9 cellular contexts compared by ENCODE assay signal in the genomic region with DNA sequence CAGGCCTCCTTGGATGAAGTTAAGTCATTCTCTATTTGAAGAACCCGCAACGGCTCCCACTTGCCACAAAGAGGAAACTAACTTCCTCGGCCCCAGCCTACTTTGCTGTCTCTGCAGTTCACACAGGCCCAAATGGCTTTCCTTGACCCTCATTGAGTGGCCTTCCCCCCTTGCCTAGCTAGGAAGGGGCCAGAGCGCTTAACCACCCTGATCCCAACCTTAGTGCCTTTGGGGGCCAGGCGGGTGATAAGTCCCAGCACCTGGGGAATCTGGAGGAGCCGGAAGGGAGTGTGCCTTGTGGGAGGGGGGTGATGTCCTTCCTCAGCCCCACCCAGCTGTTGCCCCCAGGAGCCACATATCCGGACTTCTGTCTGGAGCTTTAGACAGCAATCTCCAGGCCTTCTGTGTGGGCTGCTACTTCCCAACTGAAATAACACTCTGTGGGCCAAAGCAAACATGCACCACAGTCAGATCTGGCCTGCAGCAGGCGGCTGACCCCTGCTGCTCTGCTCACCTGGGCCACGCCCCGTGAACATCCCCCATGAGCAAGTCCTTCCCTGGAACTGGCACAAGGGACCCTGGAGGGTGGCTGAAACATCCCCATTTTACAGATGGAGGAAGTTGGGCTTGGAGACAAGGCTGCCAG. TPM values are rescaled to one million over a fixed set of nuclear protein-coding genes. Genes with fewer than 3 reads are reported as not detected.
A peak's percentile ranks its signal among the peaks of the same experiment; 100 is the strongest.
DNase-seq lines count a peak whose midpoint lies in the region; ATAC-seq, FAIRE-seq and TF ChIP-seq lines count a peak whose summit lies in the region.
"Had no signal": no experiment of that assay in that cellular context is flagged by ENCODE, and none has a peak within 500 bp of the region (broad histone marks: within the 10 kb centered on the region; RNA-seq: fewer than 3 reads in every experiment).

No MANE protein-coding gene starts in this region.

- no peak for DNase-seq in activated naive CD8-positive, alpha-beta T cell treated with anti-CD3 and anti-CD28 coated beads for 36 hours
- no peak for DNase-seq in activated naive CD8-positive, alpha-beta T cell treated with anti-CD3 and anti-CD28 coated beads, Interleukin-2, amount 50 U/mL, for 24 hours
- no peak for DNase-seq in WTC11 (ENCODE audit: low spot score)
- DNase-seq in HepG2 (ENCODE audit: low spot score), result peak; percentile 64
- no peak for DNase-seq in upper lobe of right lung
- no peak for DNase-seq in NCI-H774 (lab: John Stamatoyannopoulos, UW)
- no peak for DNase-seq in occipital lobe (lab: John Stamatoyannopoulos, UW)
- DNase-seq: NCI-H345 had no signal

- POLR2A ChIA-PET in WTC11 (lab: Charles Lee), result no interaction called here
- POLR2A ChIA-PET in HepG2 (lab: Yijun Ruan, JAX), result interaction anchor here (0.9 to 3.6 kb wide), 5 partner anchors 9 to 49 kb away, joined by 3 to 36 read pairs (median 11); a partner anchor contains a TSS

- CTCF ChIA-PET in WTC11 (lab: Charles Lee), result interaction anchor here (0.6 to 1.6 kb wide), 3 partner anchors 8 to 190 kb away, joined by 3 to 4 read pairs (median 4); no protein-coding TSS in a partner anchor
- CTCF ChIA-PET in HepG2 (lab: Yijun Ruan, JAX; ENCODE audit: low intra/inter-chr PET ratio, low total read pairs), result no interaction called here

- TF ChIP-seq CTCF in WTC11 (IDR thresholded peaks at IDR 0.05) (no peak), HepG2 (CRISPR knock-in tag; IDR thresholded peaks at IDR 0.05) (peak; percentile 29; the same call in 1 of the 2 replicates), upper lobe of right lung (IDR thresholded peaks at IDR 0.05) (no peak)

- H2AFZ ChIP-seq in HepG2 (ENCODE audit: low read length), result no peak overlapping the region

- no peaks in the 10 kb centered on the region for H3K9me3 Mint-ChIP-seq in activated naive CD8-positive, alpha-beta T cell treated with anti-CD3 and anti-CD28 coated beads for 36 hours
- no peaks in the 10 kb centered on the region for H3K9me3 Mint-ChIP-seq in activated naive CD8-positive, alpha-beta T cell treated with anti-CD3 and anti-CD28 coated beads, Interleukin-2, amount 50 U/mL, for 24 hours
- H3K9me3 Mint-ChIP-seq in WTC11, result peaks cover 7% of the 10 kb centered on the region

- peaks cover 69% of the 10 kb centered on the region for H3K4me1 ChIP-seq in HepG2 (ENCODE audit: insufficient read depth, low read length)
- H3K4me1 ChIP-seq in upper lobe of right lung, result peaks cover 25% of the 10 kb centered on the region

- peak in 1 of 2 experiments; percentile 19; a peak in 1 of 4 replicates for TF ChIP-seq POLR2A in HepG2 (IDR thresholded peaks at IDR 0.05; ENCODE audit: insufficient read depth in 1 of 2, low read depth in 2 of 2, low read length in 2 of 2)

- H3K9ac ChIP-seq in HepG2 (ENCODE audit: insufficient read depth, low read depth, low read length), result peak overlapping the region; percentile 19; the same call in 1 of the 2 replicates

- BruUV-seq in HepG2 (replicated peaks; lab: Mats Ljungman, UMichigan), result no TSS peak

- H3K9me3 ChIP-seq in HepG2 (ENCODE audit: low read length) (no peaks in the 10 kb centered on the region), upper lobe of right lung (no peaks in the 10 kb centered on the region)

- intact Hi-C loops in HepG2 (cut with micrococcal nuclease; ENCODE audit: unreplicated experiment), result no loop called here
- intact Hi-C loops in upper lobe of right lung (cut with DNase I), result no loop called here

- TF ChIP-seq EP300 in HepG2 (IDR thresholded peaks at IDR 0.05; ENCODE audit: low read depth in 2 of 2, low read length in 2 of 2) (0 out of 4 replicates have a peak, but pooled peaks of 1 of the 2 experiments have one; percentile 7), HepG2 (CRISPR knock-in tag; IDR thresholded peaks at IDR 0.05; ENCODE audit: borderline replicate concordance) (no peak)

- H3K27ac Mint-ChIP-seq in activated naive CD8-positive, alpha-beta T cell treated with anti-CD3 and anti-CD28 coated beads for 36 hours, result peak overlapping the region; percentile 12
- H3K27ac Mint-ChIP-seq in activated naive CD8-positive, alpha-beta T cell treated with anti-CD3 and anti-CD28 coated beads, Interleukin-2, amount 50 U/mL, for 24 hours, result no peak overlapping the region
- peak overlapping the region; percentile 61 for H3K27ac Mint-ChIP-seq in WTC11

- no peak for ATAC-seq in activated naive CD8-positive, alpha-beta T cell treated with anti-CD3 and anti-CD28 coated beads, Interleukin-2, amount 50 U/mL, for 24 hours
- ATAC-seq in WTC11 (peak; percentile 59), HepG2 (peak; percentile 76), upper lobe of right lung (peak; percentile 59), GM19467 (IDR thresholded peaks at IDR 0.05; ENCODE audit: unreplicated experiment) (no peak)

- peaks cover 21% of the 10 kb centered on the region for H4K20me1 ChIP-seq in HepG2 (ENCODE audit: insufficient read depth, low read length)

- in situ Hi-C loops in HepG2 (cut with HindIII; ENCODE audit: extremely low pct_ligation_motif_present, low pct_unique_long_range_greater_than_20kb), result no loop called here

- H3K27me3 ChIP-seq in HepG2 (ENCODE audit: control insufficient read depth in 1 of 2, insufficient read depth in 2 of 2, low read length in 2 of 2) (no peaks in the 10 kb centered on the region), upper lobe of right lung (no peaks in the 10 kb centered on the region)

- H3K36me3 ChIP-seq in HepG2 (replicated peaks in 1 of 2; ENCODE audit: control insufficient read depth in 1 of 2, insufficient read depth in 2 of 2, low read length in 2 of 2), result peaks cover 5 to 24% of the 10 kb centered on the region in 2 experiments; a peak in 4 of 5 replicates
- H3K36me3 ChIP-seq in upper lobe of right lung, result no peaks in the 10 kb centered on the region

- H3K4me3 ChIP-seq in HepG2 (replicated peaks in 1 of 3; ENCODE audit: insufficient read depth in 1 of 3, low read depth in 2 of 3, low read length in 3 of 3) (peak overlapping the region in 1 of 3 experiments; percentile 20; a peak in 1 of 6 replicates), upper lobe of right lung (no peak overlapping the region)

- H3K36me3 Mint-ChIP-seq in activated naive CD8-positive, alpha-beta T cell treated with anti-CD3 and anti-CD28 coated beads for 36 hours, result no peaks in the 10 kb centered on the region
- H3K36me3 Mint-ChIP-seq in activated naive CD8-positive, alpha-beta T cell treated with anti-CD3 and anti-CD28 coated beads, Interleukin-2, amount 50 U/mL, for 24 hours (ENCODE audit: low read depth), result no peaks in the 10 kb centered on the region
- H3K36me3 Mint-ChIP-seq in WTC11, result peaks cover 34% of the 10 kb centered on the region

- no peak for TF ChIP-seq RAD21 in HepG2 (CRISPR knock-in tag; IDR thresholded peaks at IDR 0.05)

- H3K4me2 ChIP-seq in HepG2 (ENCODE audit: low read depth, low read length), result peak overlapping the region; percentile 53

- H3K4me1 Mint-ChIP-seq in activated naive CD8-positive, alpha-beta T cell treated with anti-CD3 and anti-CD28 coated beads for 36 hours, result peaks cover 1% of the 10 kb centered on the region
- H3K4me1 Mint-ChIP-seq in activated naive CD8-positive, alpha-beta T cell treated with anti-CD3 and anti-CD28 coated beads, Interleukin-2, amount 50 U/mL, for 24 hours, result no peaks in the 10 kb centered on the region
- peaks cover 13% of the 10 kb centered on the region for H3K4me1 Mint-ChIP-seq in WTC11

- no peak overlapping the region for H3K4me3 Mint-ChIP-seq in activated naive CD8-positive, alpha-beta T cell treated with anti-CD3 and anti-CD28 coated beads for 36 hours
- H3K4me3 Mint-ChIP-seq in activated naive CD8-positive, alpha-beta T cell treated with anti-CD3 and anti-CD28 coated beads, Interleukin-2, amount 50 U/mL, for 24 hours, result no peak overlapping the region
- H3K4me3 Mint-ChIP-seq in WTC11, result no peak overlapping the region

- FAIRE-seq in HepG2 (lab: Jason Lieb, UNC), result peak; percentile 67

- 29% methylated on average over 8 of the region's 10 CpGs for WGBS in HepG2 (ENCODE audit: low lambda C conversion rate)

- H3K27me3 Mint-ChIP-seq in activated naive CD8-positive, alpha-beta T cell treated with anti-CD3 and anti-CD28 coated beads for 36 hours, result no peaks in the 10 kb centered on the region
- H3K27me3 Mint-ChIP-seq in activated naive CD8-positive, alpha-beta T cell treated with anti-CD3 and anti-CD28 coated beads, Interleukin-2, amount 50 U/mL, for 24 hours, result peaks cover 1% of the 10 kb centered on the region
- no peaks in the 10 kb centered on the region for H3K27me3 Mint-ChIP-seq in WTC11 (ENCODE audit: low read depth)

- H3K79me2 ChIP-seq in HepG2 (ENCODE audit: insufficient read depth, low read length), result peaks cover 57% of the 10 kb centered on the region

- peak overlapping the region; percentile 72 for H3K27ac ChIP-seq in HepG2 (ENCODE audit: extremely low read length, insufficient read depth, low read length)
- peak overlapping the region; percentile 51 for H3K27ac ChIP-seq in upper lobe of right lung

RNA-seq across cellular contexts. Expression of a gene that starts 10.5 kb away (rescaled TPM):
- under 1 TPM; 0.43 to 0.60 TPM for total RNA-seq in activated naive CD8-positive, alpha-beta T cell treated with anti-CD3 and anti-CD28 coated beads for 36 hours
- 164 to 170 TPM (median 168 TPM) in 3 replicates for total RNA-seq in WTC11 (2021)
- 32.7 and 75.4 TPM in 2 replicates for total RNA-seq in HepG2 (2016; rRNA removed; fragmentation: Illumina TruSeq; extraction: Trizol)
- total RNA-seq in HepG2 (2016; cell fraction: cytosol; rRNA removed; fragmentation: Illumina TruSeq; extraction: Trizol; ENCODE audit: low read depth), result 14.1 and 16.2 TPM in 2 replicates
- total RNA-seq in HepG2 (2016; cell fraction: insoluble cytoplasmic fraction; rRNA removed; fragmentation: Illumina TruSeq; extraction: Trizol), result 26.6 and 79.7 TPM in 2 replicates
- total RNA-seq in HepG2 (2016; cell fraction: membrane; rRNA removed; fragmentation: Illumina TruSeq; extraction: Trizol), result 27.2 and 31.1 TPM in 2 replicates
- 65.4 and 75.4 TPM in 2 replicates for total RNA-seq in HepG2 (2016; cell fraction: nucleus; rRNA removed; fragmentation: Illumina TruSeq; extraction: Trizol)
- polyA plus RNA-seq in HepG2 (2011; rRNA removed), result 114 and 164 TPM in 2 replicates
- polyA plus RNA-seq in HepG2 (2011; cell fraction: cytosol; rRNA removed), result 99.1 and 107 TPM in 2 replicates
- polyA plus RNA-seq in HepG2 (2011; cell fraction: nucleus; rRNA removed), result 78.9 and 91.7 TPM in 2 replicates
- 75.5 and 159 TPM in 2 replicates for polyA plus RNA-seq in HepG2 (2012)
- polyA plus RNA-seq in HepG2 (2016; cell fraction: cytosol; fragmentation: Illumina TruSeq; extraction: Trizol; ENCODE audit: low read depth), result 13.2 and 14.3 TPM in 2 replicates
- 33.0 and 42.6 TPM in 2 replicates for polyA plus RNA-seq in HepG2 (2016; cell fraction: insoluble cytoplasmic fraction; fragmentation: Illumina TruSeq; extraction: Trizol; ENCODE audit: low read depth)
- 24.0 and 26.9 TPM in 2 replicates for polyA plus RNA-seq in HepG2 (2016; cell fraction: membrane; fragmentation: Illumina TruSeq; extraction: Trizol; ENCODE audit: low read depth)
- 142 TPM in 2 replicates for polyA plus RNA-seq in HepG2 (2016; cell fraction: nucleus; fragmentation: Illumina TruSeq; extraction: Trizol; ENCODE audit: insufficient read depth, low read depth)
- polyA minus RNA-seq in HepG2 (2011; rRNA and poly(A)+ RNA removed; ENCODE audit: low replicate concordance), result 35.2 and 152 TPM in 2 replicates
- polyA minus RNA-seq in HepG2 (2011; cell fraction: cytosol; rRNA and poly(A)+ RNA removed), result 59.6 and 69.2 TPM in 2 replicates
- polyA minus RNA-seq in HepG2 (2011; cell fraction: nucleus; rRNA and poly(A)+ RNA removed), result 28.7 and 29.8 TPM in 2 replicates
- total RNA-seq in upper lobe of right lung, result 108 TPM
- 29.2 TPM for total RNA-seq in occipital lobe

RNA-seq across cellular contexts. Expression of a gene that starts 34.5 kb away (rescaled TPM):
- total RNA-seq in activated naive CD8-positive, alpha-beta T cell treated with anti-CD3 and anti-CD28 coated beads for 36 hours, result 100 to 1,000 TPM; 235 to 236 TPM
- total RNA-seq in WTC11 (2021), result 166 to 221 TPM (median 181 TPM) in 3 replicates
- 84.5 and 110 TPM in 2 replicates for total RNA-seq in HepG2 (2016; rRNA removed; fragmentation: Illumina TruSeq; extraction: Trizol)
- total RNA-seq in HepG2 (2016; cell fraction: cytosol; rRNA removed; fragmentation: Illumina TruSeq; extraction: Trizol; ENCODE audit: low read depth), result 53.8 and 61.2 TPM in 2 replicates
- 80.8 and 107 TPM in 2 replicates for total RNA-seq in HepG2 (2016; cell fraction: insoluble cytoplasmic fraction; rRNA removed; fragmentation: Illumina TruSeq; extraction: Trizol)
- 83.6 and 90.9 TPM in 2 replicates for total RNA-seq in HepG2 (2016; cell fraction: membrane; rRNA removed; fragmentation: Illumina TruSeq; extraction: Trizol)
- 53.3 and 59.8 TPM in 2 replicates for total RNA-seq in HepG2 (2016; cell fraction: nucleus; rRNA removed; fragmentation: Illumina TruSeq; extraction: Trizol)
- polyA plus RNA-seq in HepG2 (2011; rRNA removed), result 72.0 and 80.8 TPM in 2 replicates
- 70.1 and 101 TPM in 2 replicates for polyA plus RNA-seq in HepG2 (2011; cell fraction: cytosol; rRNA removed)
- polyA plus RNA-seq in HepG2 (2011; cell fraction: nucleus; rRNA removed), result 86.1 and 90.7 TPM in 2 replicates
- 50.6 and 56.9 TPM in 2 replicates for polyA plus RNA-seq in HepG2 (2012)
- polyA plus RNA-seq in HepG2 (2016; cell fraction: cytosol; fragmentation: Illumina TruSeq; extraction: Trizol; ENCODE audit: low read depth), result 78.5 and 80.1 TPM in 2 replicates
- polyA plus RNA-seq in HepG2 (2016; cell fraction: insoluble cytoplasmic fraction; fragmentation: Illumina TruSeq; extraction: Trizol; ENCODE audit: low read depth), result 123 and 139 TPM in 2 replicates
- polyA plus RNA-seq in HepG2 (2016; cell fraction: membrane; fragmentation: Illumina TruSeq; extraction: Trizol; ENCODE audit: low read depth), result 85.7 and 87.8 TPM in 2 replicates
- 130 and 133 TPM in 2 replicates for polyA plus RNA-seq in HepG2 (2016; cell fraction: nucleus; fragmentation: Illumina TruSeq; extraction: Trizol; ENCODE audit: insufficient read depth, low read depth)
- polyA minus RNA-seq in HepG2 (2011; rRNA and poly(A)+ RNA removed; ENCODE audit: low replicate concordance), result 89.9 and 116 TPM in 2 replicates
- 25.4 and 31.5 TPM in 2 replicates for polyA minus RNA-seq in HepG2 (2011; cell fraction: cytosol; rRNA and poly(A)+ RNA removed)
- polyA minus RNA-seq in HepG2 (2011; cell fraction: nucleus; rRNA and poly(A)+ RNA removed), result 14.4 and 14.8 TPM in 2 replicates
- total RNA-seq in upper lobe of right lung, result 52.4 TPM
- total RNA-seq in occipital lobe, result 23.1 TPM

RNA-seq across cellular contexts. Expression of a gene that starts 47.7 kb away (rescaled TPM):
- not detected for total RNA-seq in activated naive CD8-positive, alpha-beta T cell treated with anti-CD3 and anti-CD28 coated beads for 36 hours
- total RNA-seq in WTC11 (2021), result 73.1 to 89.5 TPM (median 80.0 TPM) in 3 replicates
- total RNA-seq in HepG2 (2016; rRNA removed; fragmentation: Illumina TruSeq; extraction: Trizol), result 30.6 and 51.2 TPM in 2 replicates
- 13.8 and 14.2 TPM in 2 replicates for total RNA-seq in HepG2 (2016; cell fraction: cytosol; rRNA removed; fragmentation: Illumina TruSeq; extraction: Trizol; ENCODE audit: low read depth)
- total RNA-seq in HepG2 (2016; cell fraction: insoluble cytoplasmic fraction; rRNA removed; fragmentation: Illumina TruSeq; extraction: Trizol), result 22.1 and 59.2 TPM in 2 replicates
- 23.6 and 25.3 TPM in 2 replicates for total RNA-seq in HepG2 (2016; cell fraction: membrane; rRNA removed; fragmentation: Illumina TruSeq; extraction: Trizol)
- 82.3 and 107 TPM in 2 replicates for total RNA-seq in HepG2 (2016; cell fraction: nucleus; rRNA removed; fragmentation: Illumina TruSeq; extraction: Trizol)
- 62.7 and 68.0 TPM in 2 replicates for polyA plus RNA-seq in HepG2 (2011; rRNA removed)
- 30.5 and 43.7 TPM in 2 replicates for polyA plus RNA-seq in HepG2 (2011; cell fraction: cytosol; rRNA removed)
- 347 and 430 TPM in 2 replicates for polyA plus RNA-seq in HepG2 (2011; cell fraction: nucleus; rRNA removed)
- polyA plus RNA-seq in HepG2 (2012), result 225 and 263 TPM in 2 replicates
- 20.9 and 22.6 TPM in 2 replicates for polyA plus RNA-seq in HepG2 (2016; cell fraction: cytosol; fragmentation: Illumina TruSeq; extraction: Trizol; ENCODE audit: low read depth)
- 55.5 and 77.0 TPM in 2 replicates for polyA plus RNA-seq in HepG2 (2016; cell fraction: insoluble cytoplasmic fraction; fragmentation: Illumina TruSeq; extraction: Trizol; ENCODE audit: low read depth)
- 33.0 and 38.0 TPM in 2 replicates for polyA plus RNA-seq in HepG2 (2016; cell fraction: membrane; fragmentation: Illumina TruSeq; extraction: Trizol; ENCODE audit: low read depth)
- polyA plus RNA-seq in HepG2 (2016; cell fraction: nucleus; fragmentation: Illumina TruSeq; extraction: Trizol; ENCODE audit: insufficient read depth, low read depth), result 426 and 433 TPM in 2 replicates
- 67.0 TPM in 1 of 2 replicates, not detected in the other for polyA minus RNA-seq in HepG2 (2011; rRNA and poly(A)+ RNA removed; ENCODE audit: low replicate concordance)
- polyA minus RNA-seq in HepG2 (2011; cell fraction: cytosol; rRNA and poly(A)+ RNA removed), result 53.4 and 68.9 TPM in 2 replicates
- polyA minus RNA-seq in HepG2 (2011; cell fraction: nucleus; rRNA and poly(A)+ RNA removed), result 37.1 and 45.6 TPM in 2 replicates
- 280 TPM for total RNA-seq in upper lobe of right lung
- 2.3 TPM for total RNA-seq in occipital lobe

RNA-seq across cellular contexts. Expression of a gene that starts 49.0 kb away (rescaled TPM):
- under 1 TPM; 0.46 to 0.62 TPM for total RNA-seq in activated naive CD8-positive, alpha-beta T cell treated with anti-CD3 and anti-CD28 coated beads for 36 hours
- total RNA-seq in WTC11 (2021) (815 to 837 TPM (median 824 TPM) in 3 replicates), HepG2 (2016; rRNA removed; fragmentation: Illumina TruSeq; extraction: Trizol) (458 and 1,328 TPM in 2 replicates), upper lobe of right lung (565 TPM), occipital lobe (68.9 TPM)
- 159 and 166 TPM in 2 replicates for total RNA-seq in HepG2 (2016; cell fraction: cytosol; rRNA removed; fragmentation: Illumina TruSeq; extraction: Trizol; ENCODE audit: low read depth)
- total RNA-seq in HepG2 (2016; cell fraction: insoluble cytoplasmic fraction; rRNA removed; fragmentation: Illumina TruSeq; extraction: Trizol), result 502 and 1,332 TPM in 2 replicates
- 224 and 230 TPM in 2 replicates for total RNA-seq in HepG2 (2016; cell fraction: membrane; rRNA removed; fragmentation: Illumina TruSeq; extraction: Trizol)
- 800 and 999 TPM in 2 replicates for total RNA-seq in HepG2 (2016; cell fraction: nucleus; rRNA removed; fragmentation: Illumina TruSeq; extraction: Trizol)
- 1,470 and 1,944 TPM in 2 replicates for polyA plus RNA-seq in HepG2 (2011; rRNA removed)
- polyA plus RNA-seq in HepG2 (2011; cell fraction: cytosol; rRNA removed), result 2,997 and 3,700 TPM in 2 replicates
- polyA plus RNA-seq in HepG2 (2011; cell fraction: nucleus; rRNA removed), result 1,674 and 2,058 TPM in 2 replicates
- polyA plus RNA-seq in HepG2 (2012), result 709 and 938 TPM in 2 replicates
- 177 and 191 TPM in 2 replicates for polyA plus RNA-seq in HepG2 (2016; cell fraction: cytosol; fragmentation: Illumina TruSeq; extraction: Trizol; ENCODE audit: low read depth)
- 450 and 491 TPM in 2 replicates for polyA plus RNA-seq in HepG2 (2016; cell fraction: insoluble cytoplasmic fraction; fragmentation: Illumina TruSeq; extraction: Trizol; ENCODE audit: low read depth)
- 185 and 190 TPM in 2 replicates for polyA plus RNA-seq in HepG2 (2016; cell fraction: membrane; fragmentation: Illumina TruSeq; extraction: Trizol; ENCODE audit: low read depth)
- polyA plus RNA-seq in HepG2 (2016; cell fraction: nucleus; fragmentation: Illumina TruSeq; extraction: Trizol; ENCODE audit: insufficient read depth, low read depth), result 1,533 and 1,741 TPM in 2 replicates
- 0.40 and 224 TPM in 2 replicates for polyA minus RNA-seq in HepG2 (2011; rRNA and poly(A)+ RNA removed; ENCODE audit: low replicate concordance)
- 272 and 395 TPM in 2 replicates for polyA minus RNA-seq in HepG2 (2011; cell fraction: cytosol; rRNA and poly(A)+ RNA removed)
- polyA minus RNA-seq in HepG2 (2011; cell fraction: nucleus; rRNA and poly(A)+ RNA removed), result 73.5 and 101 TPM in 2 replicates

RNA-seq across cellular contexts. Expression of a gene that starts 57.8 kb away (rescaled TPM):
- 1 to 10 TPM; 1.5 to 3.0 TPM for total RNA-seq in activated naive CD8-positive, alpha-beta T cell treated with anti-CD3 and anti-CD28 coated beads for 36 hours
- total RNA-seq in WTC11 (2021) (76.2 to 101 TPM (median 86.5 TPM) in 3 replicates), HepG2 (2016; rRNA removed; fragmentation: Illumina TruSeq; extraction: Trizol) (417 and 600 TPM in 2 replicates), upper lobe of right lung (558 TPM), occipital lobe (5.3 TPM)
- total RNA-seq in HepG2 (2016; cell fraction: cytosol; rRNA removed; fragmentation: Illumina TruSeq; extraction: Trizol; ENCODE audit: low read depth), result 534 and 640 TPM in 2 replicates
- total RNA-seq in HepG2 (2016; cell fraction: insoluble cytoplasmic fraction; rRNA removed; fragmentation: Illumina TruSeq; extraction: Trizol), result 415 and 575 TPM in 2 replicates
- 550 and 704 TPM in 2 replicates for total RNA-seq in HepG2 (2016; cell fraction: membrane; rRNA removed; fragmentation: Illumina TruSeq; extraction: Trizol)
- total RNA-seq in HepG2 (2016; cell fraction: nucleus; rRNA removed; fragmentation: Illumina TruSeq; extraction: Trizol), result 303 and 371 TPM in 2 replicates
- polyA plus RNA-seq in HepG2 (2011; rRNA removed), result 1,235 and 1,480 TPM in 2 replicates
- 789 and 856 TPM in 2 replicates for polyA plus RNA-seq in HepG2 (2011; cell fraction: cytosol; rRNA removed)
- polyA plus RNA-seq in HepG2 (2011; cell fraction: nucleus; rRNA removed), result 221 and 239 TPM in 2 replicates
- polyA plus RNA-seq in HepG2 (2012), result 609 and 1,000 TPM in 2 replicates
- polyA plus RNA-seq in HepG2 (2016; cell fraction: cytosol; fragmentation: Illumina TruSeq; extraction: Trizol; ENCODE audit: low read depth), result 629 and 790 TPM in 2 replicates
- 381 and 408 TPM in 2 replicates for polyA plus RNA-seq in HepG2 (2016; cell fraction: insoluble cytoplasmic fraction; fragmentation: Illumina TruSeq; extraction: Trizol; ENCODE audit: low read depth)
- polyA plus RNA-seq in HepG2 (2016; cell fraction: membrane; fragmentation: Illumina TruSeq; extraction: Trizol; ENCODE audit: low read depth), result 501 and 616 TPM in 2 replicates
- polyA plus RNA-seq in HepG2 (2016; cell fraction: nucleus; fragmentation: Illumina TruSeq; extraction: Trizol; ENCODE audit: insufficient read depth, low read depth), result 540 and 648 TPM in 2 replicates
- 364 TPM in 1 of 2 replicates, not detected in the other for polyA minus RNA-seq in HepG2 (2011; rRNA and poly(A)+ RNA removed; ENCODE audit: low replicate concordance)
- 191 and 220 TPM in 2 replicates for polyA minus RNA-seq in HepG2 (2011; cell fraction: cytosol; rRNA and poly(A)+ RNA removed)
- 50.5 and 79.1 TPM in 2 replicates for polyA minus RNA-seq in HepG2 (2011; cell fraction: nucleus; rRNA and poly(A)+ RNA removed)

Comparison
In these comparisons a context has a peak if more than half of its experiments do, and no peak if none do; other contexts are left out.
1. ATAC-seq: peak in WTC11 (single experiment), HepG2 (single experiment) and upper lobe of right lung (single experiment); none in activated naive CD8-positive, alpha-beta T cell treated with anti-CD3 and anti-CD28 coated beads, Interleukin-2, amount 50 U/mL, for 24 hours (single experiment) and GM19467 (single experiment).
2. RNA of a gene that starts 10.5 kb away (total RNA-seq): 164 to 170 TPM in WTC11, 108 TPM in upper lobe of right lung (single experiment), 14.1 to 79.7 TPM in HepG2 and 29.2 TPM in occipital lobe (single experiment); 0.43 to 0.60 TPM in activated naive CD8-positive, alpha-beta T cell treated with anti-CD3 and anti-CD28 coated beads for 36 hours; every median in the first group is over 4 times any median in the second.